12 cellular contexts compared by ENCODE assay signal in genomic region chr16:51524555-51525373, GRCh38.
DNase-seq lines count a peak whose midpoint lies in the region; ATAC-seq and TF ChIP-seq lines count a peak whose summit lies in the region.
"Had no signal": no experiment of that assay in that cellular context is flagged by ENCODE, and none has a peak within 500 bp of the region (broad histone marks: within the 10 kb centered on the region; RNA-seq: fewer than 3 reads in every experiment).

No MANE protein-coding gene starts in this region.

- DNase-seq in NCI-H82 (lab: John Stamatoyannopoulos, UW), result peak; percentile 10
- DNase-seq in NCI-H82 treated with DMSO at 0.1 percent for 48 hours (lab: John Stamatoyannopoulos, UW; ENCODE audit: unreplicated experiment), result no peak
- DNase-seq in amniotic epithelial cell (ENCODE audit: low read depth), result peak; percentile 73
- peak in 35 of 42 donors; percentile 9 to 72 (median 38) for DNase-seq in head of caudate nucleus
- peak; percentile 55 to 69 for DNase-seq in thyroid gland
- DNase-seq in activated naive CD4-positive, alpha-beta T cell treated with Interleukin-2 at 50 U/mL for 16 hours, result no peak
- DNase-seq in omental fat pad (ENCODE audit: low spot score), result no peak
- DNase-seq: activated CD4-positive, alpha-beta T cell treated with anti-CD3 and anti-CD28 coated beads for 36 hours; NCI-H1105 treated with DMSO at 0.1 percent for 48 hours; transverse colon had no signal

- H3K27ac ChIP-seq in thyroid gland, result no peak overlapping the region
- H3K27ac ChIP-seq: transverse colon had no signal

- intact Hi-C loops in head of caudate nucleus (cut with DNase I), result loop anchor here (10.0 kb wide), 1 partner anchor 370 kb away; the partner anchor contains the start of gene SALL1
- intact Hi-C loops in thyroid gland (cut with DNase I), result no loop called here

- 52 to 63% methylated on average over 6 of the region's 6 CpGs for WGBS in thyroid gland, 2 donors

- peaks cover 10 to 22% of the 10 kb centered on the region in 2 donors for H3K4me1 ChIP-seq in thyroid gland
- H3K4me1 ChIP-seq: transverse colon had no signal

- no peak overlapping the region for H3K4me3 ChIP-seq in thyroid gland (replicated peaks in 1 of 3)
- H3K4me3 ChIP-seq: transverse colon had no signal

- no peaks in the 10 kb centered on the region for H3K36me3 ChIP-seq in thyroid gland
- H3K36me3 ChIP-seq: transverse colon had no signal

- no peak for TF ChIP-seq POLR2A in thyroid gland (IDR thresholded peaks at IDR 0.05)

- peak in 3 of 6 experiments; percentile 25 to 42 (median 33) for TF ChIP-seq CTCF in thyroid gland (IDR thresholded peaks at IDR 0.05)
- no peak for TF ChIP-seq CTCF in omental fat pad (IDR thresholded peaks at IDR 0.05)

- no peaks in the 10 kb centered on the region for H3K9me3 ChIP-seq in thyroid gland
- H3K9me3 ChIP-seq: transverse colon had no signal

- no peaks in the 10 kb centered on the region for H3K27me3 ChIP-seq in thyroid gland
- H3K27me3 ChIP-seq: transverse colon had no signal

- ATAC-seq in HG02798 (IDR thresholded peaks at IDR 0.05; ENCODE audit: poor library complexity, unreplicated experiment) (no peak), omental fat pad (ENCODE audit: low FRiP score) (no peak)
- ATAC-seq: activated CD4-positive, alpha-beta T cell treated with anti-CD3 and anti-CD28 coated beads for 36 hours; natural killer cell treated with Interleukin-12 subunit alpha and Interleukin-12 subunit beta and Interleukin-15 and Interleukin-18, amount 100 ng/mL, for 72 hours had no signal

Comparison
In these comparisons a context has a peak if more than half of its experiments do, and no peak if none do; other contexts are left out.
1. DNase-seq: peak in NCI-H82 (single experiment), amniotic epithelial cell (single experiment), head of caudate nucleus (35 of 42) and thyroid gland (2 of 2); none in NCI-H82 treated with DMSO at 0.1 percent for 48 hours (single experiment), activated naive CD4-positive, alpha-beta T cell treated with Interleukin-2 at 50 U/mL for 16 hours (single experiment) and omental fat pad (single experiment).